12 cellular contexts compared by ENCODE assay signal in the genomic region with DNA sequence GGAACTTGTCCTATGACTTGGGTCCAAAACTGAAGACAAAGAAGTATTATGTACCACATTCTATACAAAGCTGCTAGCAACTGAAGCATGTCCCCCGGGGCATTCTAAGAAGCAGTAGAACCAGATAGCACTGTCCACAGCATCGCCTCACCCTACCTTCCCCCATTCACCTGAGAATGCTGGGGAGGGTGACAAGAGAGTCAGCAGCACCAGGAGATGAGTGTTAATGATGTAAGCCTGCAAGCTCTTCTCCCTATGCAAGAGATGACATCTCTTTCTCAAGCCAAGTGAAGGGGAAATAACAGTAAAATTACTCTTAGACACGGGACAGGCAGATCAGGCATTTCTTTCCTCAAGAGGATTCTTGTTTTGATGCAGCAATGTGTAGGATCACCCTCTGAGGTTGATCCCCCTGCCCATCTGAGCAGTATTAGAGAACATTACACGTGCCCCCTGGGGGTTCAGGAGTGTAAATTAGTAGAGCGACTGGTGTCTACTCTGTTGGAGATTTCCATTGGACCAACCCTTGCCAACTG. TPM values are rescaled to one million over a fixed set of nuclear protein-coding genes. Genes with fewer than 3 reads are reported as not detected.
A peak's percentile ranks its signal among the peaks of the same experiment; 100 is the strongest.
DNase-seq lines count a peak whose midpoint lies in the region; ATAC-seq lines count a peak whose summit lies in the region.
"Had no signal": no experiment of that assay in that cellular context is flagged by ENCODE, and none has a peak within 500 bp of the region (broad histone marks: within the 10 kb centered on the region; RNA-seq: fewer than 3 reads in every experiment).

No MANE protein-coding gene starts in this region.

- peak overlapping the region; percentile 36; the same call in 1 of the 2 replicates for H3K27ac ChIP-seq in SJSA1
- H3K27ac ChIP-seq: BLaER1 treated with 17β-estradiol and CSF1 and Interleukin-3, amounts not matched to agents 10 nM and 100 nM; gastroesophageal sphincter had no signal

- DNase-seq in ELF-1 (ENCODE audit: low read depth, low spot score) (peak; percentile 59), GM19240 (ENCODE audit: insufficient read length, low spot score) (peak; percentile 29), SJSA1 (ENCODE audit: low read depth in 1 of 2, low spot score in 2 of 2) (no peak), NCI-H1092 treated with DMSO at 0.1 percent for 48 hours (lab: John Stamatoyannopoulos, UW) (no peak), left ventricle myocardium superior (no peak), NCI-H1694 (lab: John Stamatoyannopoulos, UW) (no peak), NCI-H2227 treated with DMSO at 0.1 percent for 48 hours (lab: John Stamatoyannopoulos, UW) (no peak)
- DNase-seq: activated T-cell treated with anti-CD3 and anti-CD28 coated beads, Interleukin-2, amount 50 U/mL, for 72 hours; NCI-H510A had no signal

- no peaks in the 10 kb centered on the region for H3K36me3 ChIP-seq in SJSA1
- H3K36me3 ChIP-seq: gastroesophageal sphincter had no signal

- intact Hi-C loops in left ventricle myocardium superior (cut with micrococcal nuclease), result no loop called here

- H3K4me3 ChIP-seq in SJSA1, result no peak overlapping the region
- H3K4me3 ChIP-seq: BLaER1 treated with 17β-estradiol and CSF1 and Interleukin-3, amounts not matched to agents 10 nM and 100 nM; gastroesophageal sphincter had no signal

- H3K27me3 ChIP-seq in SJSA1 (replicated peaks), result no peaks in the 10 kb centered on the region
- H3K27me3 ChIP-seq: BLaER1 treated with 17β-estradiol and CSF1 and Interleukin-3, amounts not matched to agents 10 nM and 100 nM; gastroesophageal sphincter had no signal

- H3K9me3 ChIP-seq in SJSA1 (replicated peaks), result no peaks in the 10 kb centered on the region

- H3K4me1 ChIP-seq in SJSA1 (replicated peaks), result peaks cover 41% of the 10 kb centered on the region
- H3K4me1 ChIP-seq: gastroesophageal sphincter had no signal

- ATAC-seq in HG03045 (IDR thresholded peaks at IDR 0.05; ENCODE audit: unreplicated experiment) (peak; percentile 53), left ventricle myocardium superior (no peak)
- ATAC-seq: gastroesophageal sphincter had no signal

RNA-seq across cellular contexts. Expression of gene TLR1, which starts 13.9 kb away (rescaled TPM):
- total RNA-seq in SJSA1 (2014; rRNA removed; shearing (Covaris generic)), result 0.41 and 1.1 TPM in 2 replicates
- total RNA-seq in left ventricle myocardium superior, result 5.0 TPM

RNA-seq across cellular contexts. Expression of gene TLR10, which starts 35.7 kb away (rescaled TPM):
- total RNA-seq in SJSA1 (2014; rRNA removed; shearing (Covaris generic)), result not detected in 2 replicates
- not detected for total RNA-seq in left ventricle myocardium superior

RNA-seq across cellular contexts. Expression of gene TLR6, which starts 38.1 kb away (rescaled TPM):
- 0.28 and 1.5 TPM in 2 replicates for total RNA-seq in SJSA1 (2014; rRNA removed; shearing (Covaris generic))
- total RNA-seq in left ventricle myocardium superior, result 1.5 TPM

RNA-seq across cellular contexts. Expression of gene FAM114A1, which starts 49.1 kb away (rescaled TPM):
- total RNA-seq in SJSA1 (2014; rRNA removed; shearing (Covaris generic)), result 69.5 and 89.1 TPM in 2 replicates
- 14.8 TPM for total RNA-seq in left ventricle myocardium superior

Comparison
In these comparisons a context has a peak if more than half of its experiments do, and no peak if none do; other contexts are left out.
1. DNase-seq: peak in ELF-1 (single experiment) and GM19240 (single experiment); none in SJSA1 (0 of 2), NCI-H1092 treated with DMSO at 0.1 percent for 48 hours (single experiment), left ventricle myocardium superior (single experiment), NCI-H1694 (single experiment) and NCI-H2227 treated with DMSO at 0.1 percent for 48 hours (single experiment).